ENCODE assay signal across 15 cellular contexts in the genomic region with DNA sequence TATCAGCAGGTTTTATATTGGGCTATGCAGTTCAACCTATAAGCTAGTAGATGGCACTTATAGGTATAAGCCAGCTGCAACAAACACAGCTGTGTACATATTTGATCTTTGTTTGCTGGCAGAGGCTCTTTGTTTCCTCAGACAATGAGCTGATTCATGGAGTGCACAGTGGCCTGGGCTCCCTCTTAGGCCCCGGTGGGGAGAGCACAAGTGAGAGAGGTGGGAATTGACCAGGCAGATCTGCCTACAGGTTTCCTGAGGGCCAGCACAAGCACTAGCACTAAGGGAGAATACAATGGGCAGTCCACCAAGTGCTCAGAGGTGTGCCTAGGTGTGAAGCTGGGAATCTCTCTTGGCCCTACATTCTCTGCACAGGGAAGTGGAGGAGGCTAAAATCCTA.
DNase-seq lines count a peak whose midpoint lies in the region; ATAC-seq lines count a peak whose summit lies in the region.
"Had no signal": no experiment of that assay in that cellular context is flagged by ENCODE, and none has a peak within 500 bp of the region (broad histone marks: within the 10 kb centered on the region; RNA-seq: fewer than 3 reads in every experiment).

No MANE protein-coding gene starts in this region.

- no peaks in the 10 kb centered on the region for H3K4me1 ChIP-seq in mesenchymal stem cell (ENCODE audit: control insufficient read depth, insufficient read depth, low read depth, low read length)
- H3K4me1 ChIP-seq: esophagus muscularis mucosa, stomach, uterus had no signal

- ATAC-seq in GM21515 (IDR thresholded peaks at IDR 0.05; ENCODE audit: unreplicated experiment) = no peak
- ATAC-seq in GM21717 (IDR thresholded peaks at IDR 0.05; ENCODE audit: unreplicated experiment) = no peak
- ATAC-seq in GM21360 (IDR thresholded peaks at IDR 0.05; ENCODE audit: unreplicated experiment) = no peak
- ATAC-seq in HG02970 (IDR thresholded peaks at IDR 0.05; ENCODE audit: low FRiP score, unreplicated experiment) = no peak

- H3K27me3 ChIP-seq in mesenchymal stem cell (ENCODE audit: control insufficient read depth in 1 of 2, insufficient read depth in 1 of 2, low read length in 2 of 2) = no peaks in the 10 kb centered on the region
- H3K27me3 ChIP-seq: esophagus muscularis mucosa, stomach, uterus had no signal

- no peak overlapping the region for H3K4me3 ChIP-seq in mesenchymal stem cell (ENCODE audit: insufficient read depth in 1 of 2, low read depth in 1 of 2, low read length in 2 of 2)
- H3K4me3 ChIP-seq: esophagus muscularis mucosa, stomach, uterus had no signal

- H3K79me1 ChIP-seq in mesenchymal stem cell (replicated peaks; ENCODE audit: low read length, poor library complexity, severe bottlenecking) = no peaks in the 10 kb centered on the region

- no peak overlapping the region for H3K4me2 ChIP-seq in mesenchymal stem cell (ENCODE audit: low read length, poor library complexity, severe bottlenecking)
- H3K4me2 ChIP-seq: KMS-11 had no signal

- peak overlapping the region; percentile 4 for H2BK5ac ChIP-seq in mesenchymal stem cell (ENCODE audit: low read depth, low read length, poor library complexity, severe bottlenecking)

- H4K8ac ChIP-seq in mesenchymal stem cell (ENCODE audit: low read length) = no peak overlapping the region

- no peak overlapping the region for H3K4ac ChIP-seq in mesenchymal stem cell (ENCODE audit: low read depth in 1 of 2, low read length in 2 of 2)

- H2AFZ ChIP-seq in mesenchymal stem cell (ENCODE audit: low read depth, low read length) = no peak overlapping the region

- no peak overlapping the region for H2AK5ac ChIP-seq in mesenchymal stem cell (ENCODE audit: low read length, severe bottlenecking)

- no peak overlapping the region for H2BK12ac ChIP-seq in mesenchymal stem cell (ENCODE audit: low read length in 2 of 2)

- no peaks in the 10 kb centered on the region for H3K9me3 ChIP-seq in mesenchymal stem cell (ENCODE audit: control insufficient read depth, low read length)
- H3K9me3 ChIP-seq: esophagus muscularis mucosa, stomach, uterus had no signal

- H3K36me3 ChIP-seq in mesenchymal stem cell (ENCODE audit: control insufficient read depth in 1 of 2, insufficient read depth in 2 of 2, low read depth in 1 of 2, low read length in 2 of 2) = no peaks in the 10 kb centered on the region
- H3K36me3 ChIP-seq: esophagus muscularis mucosa, stomach, uterus had no signal

- no peak overlapping the region for H2BK15ac ChIP-seq in mesenchymal stem cell (ENCODE audit: low read depth, poor library complexity, severe bottlenecking)

- no peak overlapping the region for H3K9ac ChIP-seq in mesenchymal stem cell (ENCODE audit: low read length)
- H3K9ac ChIP-seq: KMS-11 had no signal

- DNase-seq in DMS53 (lab: John Stamatoyannopoulos, UW) (peak; percentile 91), NCI-H1436 treated with DMSO at 0.1 percent for 48 hours (lab: John Stamatoyannopoulos, UW) (peak; percentile 31), NCI-H748 treated with DMSO at 0.1 percent for 48 hours (lab: John Stamatoyannopoulos, UW) (peak; percentile 97), mesenchymal stem cell (no peak)
- DNase-seq: activated CD4-positive, alpha-beta T cell treated with anti-CD3 and anti-CD28 coated beads for 48 hours; activated gamma-delta T cell; NCI-H187; stomach; uterus had no signal

- no peak overlapping the region for H3K18ac ChIP-seq in mesenchymal stem cell (ENCODE audit: low read depth in 1 of 2, low read length in 2 of 2)

- H2BK120ac ChIP-seq in mesenchymal stem cell (ENCODE audit: low read depth, low read length) = no peak overlapping the region

- no peak overlapping the region for H3K23ac ChIP-seq in mesenchymal stem cell (ENCODE audit: low read length in 2 of 2)

- H3K14ac ChIP-seq in mesenchymal stem cell (ENCODE audit: low read length in 2 of 2) = no peak overlapping the region

- H4K91ac ChIP-seq in mesenchymal stem cell (ENCODE audit: low read length) = no peak overlapping the region

- H3K27ac ChIP-seq in mesenchymal stem cell (ENCODE audit: low read length, poor library complexity, severe bottlenecking) = no peak overlapping the region
- H3K27ac ChIP-seq: esophagus muscularis mucosa, KMS-11, stomach, uterus had no signal

- 94% methylated on average over 1 of the region's 1 CpG for WGBS in mesenchymal stem cell
